19 cellular contexts compared by ENCODE assay signal in the genomic region with DNA sequence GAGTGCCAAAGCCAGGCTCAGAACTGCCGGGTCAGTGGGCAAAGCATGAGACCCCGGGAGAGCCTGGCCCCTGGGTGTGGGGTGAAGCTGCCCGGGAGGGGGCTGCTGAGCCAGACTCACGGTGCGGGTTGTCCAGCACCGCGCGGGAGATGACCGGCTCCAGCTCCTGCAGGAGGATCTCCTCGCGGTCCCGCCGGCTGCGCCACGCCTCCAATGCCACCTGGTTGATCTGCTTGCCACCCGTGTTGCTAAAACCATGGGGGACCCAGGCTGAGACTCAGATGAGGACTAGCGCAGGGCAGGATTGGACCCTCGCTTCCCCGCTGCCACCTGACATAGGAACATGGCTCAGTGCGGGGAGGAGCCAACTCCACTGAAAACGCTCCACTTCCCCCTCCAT. TPM values are rescaled to one million over a fixed set of nuclear protein-coding genes. Genes with fewer than 3 reads are reported as not detected.
DNase-seq lines count a peak whose midpoint lies in the region; ATAC-seq and TF ChIP-seq lines count a peak whose summit lies in the region.
"Had no signal": no experiment of that assay in that cellular context is flagged by ENCODE, and none has a peak within 500 bp of the region (broad histone marks: within the 10 kb centered on the region; RNA-seq: fewer than 3 reads in every experiment).

No MANE protein-coding gene starts in this region.

- H3K36me3 ChIP-seq in SJSA1 (peaks cover 29% of the 10 kb centered on the region), brain microvascular endothelial cell (replicated peaks) (no peaks in the 10 kb centered on the region)

- no peak for ATAC-seq in activated T-cell treated with anti-CD3 and anti-CD28 coated beads, Interleukin-2, amount 50 U/mL, for 72 hours (replicated peaks in 1 of 2)
- no peak for ATAC-seq in HG03342 (IDR thresholded peaks at IDR 0.05; ENCODE audit: unreplicated experiment)
- ATAC-seq: A549, HCT116 had no signal

- no peaks in the 10 kb centered on the region for H3K9me3 Mint-ChIP-seq in activated T-cell treated with anti-CD3 and anti-CD28 coated beads, Interleukin-2, amount 50 U/mL, for 72 hours
- no peaks in the 10 kb centered on the region for H3K9me3 Mint-ChIP-seq in nephron
- H3K9me3 Mint-ChIP-seq: CD4-positive, alpha-beta T cell; HFFc6 had no signal

- no peaks in the 10 kb centered on the region for H3K27me3 Mint-ChIP-seq in activated T-cell treated with anti-CD3 and anti-CD28 coated beads, Interleukin-2, amount 50 U/mL, for 72 hours (ENCODE audit: low read depth)
- H3K27me3 Mint-ChIP-seq in nephron (ENCODE audit: low read depth) = peaks cover 7% of the 10 kb centered on the region
- H3K27me3 Mint-ChIP-seq: CD4-positive, alpha-beta T cell had no signal

- H3K27me3 ChIP-seq in SJSA1 (replicated peaks) = no peaks in the 10 kb centered on the region
- no peaks in the 10 kb centered on the region for H3K27me3 ChIP-seq in brain microvascular endothelial cell (replicated peaks)

- no peaks in the 10 kb centered on the region for H3K36me3 Mint-ChIP-seq in activated T-cell treated with anti-CD3 and anti-CD28 coated beads, Interleukin-2, amount 50 U/mL, for 72 hours (ENCODE audit: insufficient read depth in 2 of 2)
- no peaks in the 10 kb centered on the region for H3K36me3 Mint-ChIP-seq in nephron (ENCODE audit: low read depth)

- peaks cover 60% of the 10 kb centered on the region for H3K4me1 ChIP-seq in SJSA1 (replicated peaks)
- H3K4me1 ChIP-seq: Caco-2 had no signal

- no peak for TF ChIP-seq CTCF in nephron (IDR thresholded peaks at IDR 0.05; ENCODE audit: unreplicated experiment in 3 of 3)
- no peak for TF ChIP-seq CTCF in brain microvascular endothelial cell (IDR thresholded peaks at IDR 0.05; ENCODE audit: low read depth, low read length, missing control alignments)

- peak overlapping the region; percentile 78 for H3K27ac Mint-ChIP-seq in activated T-cell treated with anti-CD3 and anti-CD28 coated beads, Interleukin-2, amount 50 U/mL, for 72 hours
- H3K27ac Mint-ChIP-seq in nephron = no peak overlapping the region
- H3K27ac Mint-ChIP-seq: CD4-positive, alpha-beta T cell; HFFc6 had no signal

- H3K27ac ChIP-seq in SJSA1 (peak overlapping the region; percentile 70), brain microvascular endothelial cell (no peak overlapping the region)
- H3K27ac ChIP-seq: 22Rv1, A549, C4-2B had no signal

- H3K9me3 ChIP-seq in SJSA1 (replicated peaks) = no peaks in the 10 kb centered on the region
- H3K9me3 ChIP-seq: A549, Caco-2 had no signal

- H3K4me3 ChIP-seq in SJSA1 (no peak overlapping the region), brain microvascular endothelial cell (ENCODE audit: low read depth, low read length) (no peak overlapping the region)
- H3K4me3 ChIP-seq: A549 had no signal

- no peak for DNase-seq in activated T-cell treated with anti-CD3 and anti-CD28 coated beads, Interleukin-2, amount 50 U/mL, for 72 hours
- DNase-seq in activated T-cell treated with anti-CD3 and anti-CD28 coated beads, Interleukin-2, amount 50 U/mL, for 1 hour = no peak
- DNase-seq in SJSA1 (ENCODE audit: low read depth in 1 of 2, low spot score in 2 of 2) (no peak), ureter (ENCODE audit: low spot score) (peak; percentile 39), brain microvascular endothelial cell (no peak)
- DNase-seq: AML-193; Caco-2; CD4-positive, alpha-beta T cell; GDM1; GOT3; H7; HFFc6 had no signal

- H3K4me1 Mint-ChIP-seq in activated T-cell treated with anti-CD3 and anti-CD28 coated beads, Interleukin-2, amount 50 U/mL, for 72 hours (ENCODE audit: low read depth) = peaks cover 10% of the 10 kb centered on the region
- H3K4me1 Mint-ChIP-seq in nephron = no peaks in the 10 kb centered on the region

- no peak overlapping the region for H3K4me3 Mint-ChIP-seq in activated T-cell treated with anti-CD3 and anti-CD28 coated beads, Interleukin-2, amount 50 U/mL, for 72 hours
- H3K4me3 Mint-ChIP-seq in nephron = peak overlapping the region; percentile 25 to 60 (median 38)
- H3K4me3 Mint-ChIP-seq: CD4-positive, alpha-beta T cell; HFFc6 had no signal

- in situ Hi-C loops in brain microvascular endothelial cell (cut with HindIII; ENCODE audit: low pct_ligation_motif_present, low sequenced_read_pairs) = no loop called here

RNA-seq across cellular contexts. Expression of gene TOR2A, which starts 2.6 kb away (rescaled TPM):
- total RNA-seq in activated T-cell treated with anti-CD3 and anti-CD28 coated beads, Interleukin-2, amount 50 U/mL, for 72 hours = 10 to 100 TPM; 12.5 to 16.4 TPM
- total RNA-seq in SJSA1 (2014; rRNA removed; shearing (Covaris generic)) = 5.3 and 11.4 TPM in 2 replicates
- total RNA-seq in ureter = 9.9 TPM

RNA-seq across cellular contexts. Expression of gene TTC16, which starts 16.6 kb away (rescaled TPM):
- 1 to 10 TPM in 1 of 2 donors, under 1 TPM in 1; 0.55 to 5.3 TPM for total RNA-seq in activated T-cell treated with anti-CD3 and anti-CD28 coated beads, Interleukin-2, amount 50 U/mL, for 72 hours
- not detected in 2 replicates for total RNA-seq in SJSA1 (2014; rRNA removed; shearing (Covaris generic))
- total RNA-seq in ureter = 0.34 TPM
- total RNA-seq: Caco-2, H7, HFFc6, HT-29 had no signal

RNA-seq across cellular contexts. Expression of gene PTRH1, which starts 17.0 kb away (rescaled TPM):
- 1 to 10 TPM; 8.0 to 9.2 TPM for total RNA-seq in activated T-cell treated with anti-CD3 and anti-CD28 coated beads, Interleukin-2, amount 50 U/mL, for 72 hours
- 10.4 and 17.5 TPM in 2 replicates for total RNA-seq in SJSA1 (2014; rRNA removed; shearing (Covaris generic))
- total RNA-seq in ureter = 12.5 TPM

RNA-seq across cellular contexts. Expression of gene CFAP157, which starts 25.7 kb away (rescaled TPM):
- not detected for total RNA-seq in activated T-cell treated with anti-CD3 and anti-CD28 coated beads, Interleukin-2, amount 50 U/mL, for 72 hours
- total RNA-seq in SJSA1 (2014; rRNA removed; shearing (Covaris generic)) = 0.11 TPM in 1 of 2 replicates, not detected in the other
- total RNA-seq in ureter = 1.5 TPM
- total RNA-seq: Caco-2, H7 had no signal

RNA-seq across cellular contexts. Expression of gene SH2D3C, which starts 46.0 kb away (rescaled TPM):
- 10 to 100 TPM; 59.5 to 65.8 TPM for total RNA-seq in activated T-cell treated with anti-CD3 and anti-CD28 coated beads, Interleukin-2, amount 50 U/mL, for 72 hours
- not detected in 2 replicates for total RNA-seq in SJSA1 (2014; rRNA removed; shearing (Covaris generic))
- 15.7 TPM for total RNA-seq in ureter
- total RNA-seq: HFFc6, HT-29 had no signal

Comparison
In these comparisons a context has a peak if more than half of its experiments do, and no peak if none do; other contexts are left out.
1. H3K4me3 Mint-ChIP-seq: peak in nephron (3 of 3); none in activated T-cell treated with anti-CD3 and anti-CD28 coated beads, Interleukin-2, amount 50 U/mL, for 72 hours (0 of 2).